Comparison of ENCODE assay signal across 8 cellular contexts in genomic region chr11:587978-588380, GRCh38. TPM values are rescaled to one million over a fixed set of nuclear protein-coding genes. Genes with fewer than 3 reads are reported as not detected.
DNase-seq lines count a peak whose midpoint lies in the region; ATAC-seq and TF ChIP-seq lines count a peak whose summit lies in the region.

No MANE protein-coding gene starts in this region.

- no peak overlapping the region for H2BK5ac ChIP-seq in trophoblast cell (ENCODE audit: low read depth, low read length, poor library complexity)

- in situ Hi-C loops in astrocyte of the spinal cord (cut with HindIII; ENCODE audit: low sequenced_read_pairs): no loop called here

- H3K27ac ChIP-seq in CD4-positive, alpha-beta T cell (ENCODE audit: low read depth, low read length): peak overlapping the region; percentile 77
- peak overlapping the region; percentile 62 for H3K27ac ChIP-seq in trophoblast cell (ENCODE audit: low read depth, low read length)

- no peak overlapping the region for H3K14ac ChIP-seq in trophoblast cell (ENCODE audit: low read length)

- no peak overlapping the region for H3K23ac ChIP-seq in trophoblast cell (ENCODE audit: low read length)

- no peak overlapping the region for H3K18ac ChIP-seq in trophoblast cell (ENCODE audit: low read length)

- H3K36me3 ChIP-seq in trophoblast cell (ENCODE audit: control insufficient read depth in 1 of 2, insufficient read depth in 2 of 2, low read length in 2 of 2): peaks cover 67 to 69% of the 10 kb centered on the region in 2 experiments

- CTCF ChIA-PET in CD4-positive, alpha-beta T cell (lab: Charles Lee): interaction anchor here (1.1 kb wide), 1 partner anchor 33 kb away, joined by 6 read pairs; no protein-coding TSS in a partner anchor

- POLR2A ChIA-PET in CD4-positive, alpha-beta T cell (lab: Charles Lee): interaction anchor here (1.3 to 3.0 kb wide), 3 partner anchors 9 to 26 kb away, joined by 4 to 17 read pairs (median 9); partner anchors contain the start of gene PHRF1

- H3K4me2 ChIP-seq in trophoblast cell (ENCODE audit: low read length): no peak overlapping the region

- WGBS in trophoblast cell (ENCODE audit: extremely low coverage, insufficient coverage, insufficient read length): no CpG with 5 or more reads among the region's 6 CpGs

- no peak overlapping the region for H2AK5ac ChIP-seq in trophoblast cell (ENCODE audit: low read length)

- peak; percentile 91 for ATAC-seq in CD4-positive, alpha-beta T cell (ENCODE audit: poor library complexity)
- no peak for ATAC-seq in HG02852 (IDR thresholded peaks at IDR 0.05; ENCODE audit: unreplicated experiment)

- no peaks in the 10 kb centered on the region for H3K79me2 ChIP-seq in trophoblast cell (ENCODE audit: control insufficient read depth, insufficient read depth, low read length, poor library complexity)

- TF ChIP-seq CTCF in CD4-positive, alpha-beta T cell (IDR thresholded peaks at IDR 0.05): no peak
- no peak for TF ChIP-seq CTCF in astrocyte of the spinal cord (IDR thresholded peaks at IDR 0.05; ENCODE audit: low read depth, low read length)
- no peak for TF ChIP-seq CTCF in progenitor cell of endocrine pancreas (IDR thresholded peaks at IDR 0.05; ENCODE audit: unreplicated experiment)
- no peak for TF ChIP-seq CTCF in osteocyte (IDR thresholded peaks at IDR 0.05)

- no peak overlapping the region for H4K8ac ChIP-seq in trophoblast cell (ENCODE audit: low read depth, low read length)

- no peak overlapping the region for H2BK120ac ChIP-seq in trophoblast cell (ENCODE audit: insufficient read depth, low read length, poor library complexity)

- intact Hi-C loops in CD4-positive, alpha-beta T cell (cut with DNase I, micrococcal nuclease): loop anchor here in 1 of 2 experiments (2.0 kb wide), 1 partner anchor 19 kb away; no protein-coding TSS in a partner anchor

- H4K12ac ChIP-seq in trophoblast cell (ENCODE audit: low read depth, low read length): peak overlapping the region; percentile 81

- no peak overlapping the region for H3K4ac ChIP-seq in trophoblast cell (ENCODE audit: low read depth, low read length)

- H2AFZ ChIP-seq in trophoblast cell (ENCODE audit: insufficient read depth, low read length, poor library complexity): no peak overlapping the region

- peak overlapping the region; percentile 96 for H3K27ac Mint-ChIP-seq in CD4-positive, alpha-beta T cell
- H3K27ac Mint-ChIP-seq in progenitor cell of endocrine pancreas (no peak overlapping the region), osteocyte (ENCODE audit: unreplicated experiment) (no peak overlapping the region)

- peak; percentile 40 to 89 (median 64) for DNase-seq in CD4-positive, alpha-beta T cell
- DNase-seq in T-helper 9 cell: peak; percentile 52
- peak; percentile 47 for DNase-seq in astrocyte of the spinal cord (ENCODE audit: low read depth, low spot score)
- peak; percentile 81 to 84 for DNase-seq in trophoblast cell
- no peak for DNase-seq in progenitor cell of endocrine pancreas (ENCODE audit: low spot score, unreplicated experiment)
- no peak for DNase-seq in superior temporal gyrus (ENCODE audit: extremely low spot score)
- DNase-seq in osteocyte (ENCODE audit: extremely low spot score, unreplicated experiment): no peak

- H3K9me3 Mint-ChIP-seq in CD4-positive, alpha-beta T cell: no peaks in the 10 kb centered on the region
- H3K9me3 Mint-ChIP-seq in progenitor cell of endocrine pancreas (ENCODE audit: low read depth): no peaks in the 10 kb centered on the region
- H3K9me3 Mint-ChIP-seq in osteocyte (ENCODE audit: unreplicated experiment): no peaks in the 10 kb centered on the region

- H3K9ac ChIP-seq in trophoblast cell (ENCODE audit: low read length): no peak overlapping the region

- no peak overlapping the region for H2BK12ac ChIP-seq in trophoblast cell (ENCODE audit: low read length)

- H3K36me3 Mint-ChIP-seq in CD4-positive, alpha-beta T cell (ENCODE audit: low read depth): peaks cover 77% of the 10 kb centered on the region
- H3K36me3 Mint-ChIP-seq in progenitor cell of endocrine pancreas (ENCODE audit: insufficient read depth) (peaks cover 21% of the 10 kb centered on the region), osteocyte (ENCODE audit: unreplicated experiment) (peaks cover 39% of the 10 kb centered on the region)

- H3K27me3 ChIP-seq in CD4-positive, alpha-beta T cell (ENCODE audit: control insufficient read depth, insufficient read depth, low read length): no peaks in the 10 kb centered on the region
- no peaks in the 10 kb centered on the region for H3K27me3 ChIP-seq in trophoblast cell (ENCODE audit: insufficient read depth, low read length)

- no peak overlapping the region for H4K91ac ChIP-seq in trophoblast cell (ENCODE audit: low read depth, low read length)

- peaks cover 22% of the 10 kb centered on the region for H3K4me1 Mint-ChIP-seq in CD4-positive, alpha-beta T cell (ENCODE audit: low read depth)
- no peaks in the 10 kb centered on the region for H3K4me1 Mint-ChIP-seq in progenitor cell of endocrine pancreas (ENCODE audit: low read depth)
- H3K4me1 Mint-ChIP-seq in osteocyte (ENCODE audit: unreplicated experiment): peaks cover 2% of the 10 kb centered on the region

- peak overlapping the region; percentile 56 for H3K4me3 Mint-ChIP-seq in CD4-positive, alpha-beta T cell
- H3K4me3 Mint-ChIP-seq in progenitor cell of endocrine pancreas (ENCODE audit: low read depth): no peak overlapping the region
- no peak overlapping the region for H3K4me3 Mint-ChIP-seq in osteocyte (ENCODE audit: unreplicated experiment)

- H3K27me3 Mint-ChIP-seq in CD4-positive, alpha-beta T cell: no peaks in the 10 kb centered on the region
- H3K27me3 Mint-ChIP-seq in progenitor cell of endocrine pancreas: no peaks in the 10 kb centered on the region
- H3K27me3 Mint-ChIP-seq in osteocyte (ENCODE audit: unreplicated experiment): no peaks in the 10 kb centered on the region

- H3K4me1 ChIP-seq in trophoblast cell (ENCODE audit: control insufficient read depth in 1 of 2, insufficient read depth in 2 of 2, low read length in 2 of 2): peaks cover 7 to 13% of the 10 kb centered on the region in 2 experiments

- H3K9me3 ChIP-seq in CD4-positive, alpha-beta T cell (ENCODE audit: control insufficient read depth, low read length): no peaks in the 10 kb centered on the region
- H3K9me3 ChIP-seq in trophoblast cell (ENCODE audit: insufficient read depth, low read depth, low read length): peaks cover 4% of the 10 kb centered on the region

- H3K4me3 ChIP-seq in astrocyte of the spinal cord (ENCODE audit: low read depth, low read length) (no peak overlapping the region), trophoblast cell (ENCODE audit: low read depth, low read length) (no peak overlapping the region)

- H3K79me1 ChIP-seq in trophoblast cell (ENCODE audit: low read length): no peaks in the 10 kb centered on the region

RNA-seq across cellular contexts. Expression of gene PHRF1, which starts 11.7 kb away (rescaled TPM):
- total RNA-seq in CD4-positive, alpha-beta T cell: 10 to 100 TPM; 37.1 to 37.6 TPM
- 23.6 and 23.8 TPM in 2 replicates for polyA plus RNA-seq in trophoblast cell (2013)
- total RNA-seq in progenitor cell of endocrine pancreas (44.4 and 44.9 TPM in 2 replicates), osteocyte (31.5 TPM in 2 replicates)

RNA-seq across cellular contexts. Expression of gene RASSF7, which starts 27.2 kb away (rescaled TPM):
- total RNA-seq in CD4-positive, alpha-beta T cell: 10 to 100 TPM; 14.1 to 15.7 TPM
- 41.3 and 45.5 TPM in 2 replicates for polyA plus RNA-seq in trophoblast cell (2013)
- total RNA-seq in progenitor cell of endocrine pancreas (38.2 and 40.8 TPM in 2 replicates), osteocyte (8.0 and 9.3 TPM in 2 replicates)

RNA-seq across cellular contexts. Expression of gene LMNTD2, which starts 27.4 kb away (rescaled TPM):
- total RNA-seq in CD4-positive, alpha-beta T cell: 10 to 100 TPM in 1 of 2 experiments, 1 to 10 TPM in 1; 8.2 to 10.3 TPM
- polyA plus RNA-seq in trophoblast cell (2013): 2.2 and 2.6 TPM in 2 replicates
- total RNA-seq in progenitor cell of endocrine pancreas: 15.6 and 19.3 TPM in 2 replicates
- 6.0 and 6.4 TPM in 2 replicates for total RNA-seq in osteocyte

RNA-seq across cellular contexts. Expression of gene IRF7, which starts 27.8 kb away (rescaled TPM):
- total RNA-seq in CD4-positive, alpha-beta T cell: 10 to 100 TPM; 36.5 to 37.7 TPM
- 10.6 and 11.1 TPM in 2 replicates for polyA plus RNA-seq in trophoblast cell (2013)
- total RNA-seq in progenitor cell of endocrine pancreas (8.7 and 12.6 TPM in 2 replicates), osteocyte (14.4 and 15.4 TPM in 2 replicates)

RNA-seq across cellular contexts. Expression of gene CDHR5, which starts 36.8 kb away (rescaled TPM):
- total RNA-seq in CD4-positive, alpha-beta T cell: not detected
- 0.03 and 0.04 TPM in 2 replicates for polyA plus RNA-seq in trophoblast cell (2013)
- total RNA-seq in progenitor cell of endocrine pancreas (0.24 and 0.98 TPM in 2 replicates), osteocyte (not detected in 2 replicates)

Comparison
In these comparisons a context has a peak if more than half of its experiments do, and no peak if none do; other contexts are left out.
1. DNase-seq: peak in CD4-positive, alpha-beta T cell (10 of 10), T-helper 9 cell (single experiment), astrocyte of the spinal cord (single experiment) and trophoblast cell (2 of 2); none in progenitor cell of endocrine pancreas (single experiment), superior temporal gyrus (single experiment) and osteocyte (single experiment).